ENCODE assay signal across 15 cellular contexts in genomic region chr5:124912653-124913328, GRCh38.
DNase-seq lines count a peak whose midpoint lies in the region; ATAC-seq and TF ChIP-seq lines count a peak whose summit lies in the region.
"Had no signal": no experiment of that assay in that cellular context is flagged by ENCODE, and none has a peak within 500 bp of the region (broad histone marks: within the 10 kb centered on the region; RNA-seq: fewer than 3 reads in every experiment).

No MANE protein-coding gene starts in this region.

- CTCF ChIA-PET in activated CD4-positive, alpha-beta T cell treated with anti-CD3 and anti-CD28 coated beads for 36 hours (lab: Charles Lee), result no interaction called here

- peak overlapping the region; percentile 63 for H2BK15ac ChIP-seq in neuronal stem cell (ENCODE audit: low read length)

- no peak overlapping the region for H3K4ac ChIP-seq in neuronal stem cell (ENCODE audit: low read length)

- H3K9me3 Mint-ChIP-seq in activated CD4-positive, alpha-beta T cell treated with anti-CD3 and anti-CD28 coated beads for 36 hours (ENCODE audit: low read depth), result no peaks in the 10 kb centered on the region
- H3K9me3 Mint-ChIP-seq: HFFc6 had no signal

- DNase-seq in G401 (ENCODE audit: low spot score), result peak; percentile 53
- peak; percentile 47 for DNase-seq in NOMO-1 treated with DMSO at 0.1 percent for 48 hours (lab: John Stamatoyannopoulos, UW; ENCODE audit: unreplicated experiment)
- peak; percentile 29 for DNase-seq in epithelial cell of esophagus (ENCODE audit: low read depth)
- no peak for DNase-seq in neuronal stem cell (ENCODE audit: low spot score)
- DNase-seq in NCI-H1092 treated with DMSO at 0.1 percent for 48 hours (lab: John Stamatoyannopoulos, UW), result no peak
- no peak for DNase-seq in effector memory CD4-positive, alpha-beta T cell
- DNase-seq in activated CD4-positive, alpha-beta T cell treated with anti-CD3 and anti-CD28 coated beads for 36 hours, result no peak
- DNase-seq: activated CD4-positive, alpha-beta T cell treated with anti-CD3 and anti-CD28 coated beads, Interleukin-2, amount 50 U/mL, for 1 hour; activated naive CD4-positive, alpha-beta T cell treated with anti-CD3 and anti-CD28 coated beads, Interleukin-2, amount 50 U/mL, for 16 hours; HFFc6; left cardiac atrium; NCI-H1436; NCI-H82; RPMI8226 had no signal

- POLR2A ChIA-PET in activated CD4-positive, alpha-beta T cell treated with anti-CD3 and anti-CD28 coated beads for 36 hours (lab: Charles Lee), result no interaction called here

- peak overlapping the region; percentile 84 for H3K18ac ChIP-seq in neuronal stem cell (ENCODE audit: low read length)

- no peak overlapping the region for H3K27ac Mint-ChIP-seq in activated CD4-positive, alpha-beta T cell treated with anti-CD3 and anti-CD28 coated beads for 36 hours
- H3K27ac Mint-ChIP-seq: HFFc6 had no signal

- H3K4me3 Mint-ChIP-seq in activated CD4-positive, alpha-beta T cell treated with anti-CD3 and anti-CD28 coated beads for 36 hours, result no peak overlapping the region
- H3K4me3 Mint-ChIP-seq: HFFc6 had no signal

- no peak for ATAC-seq in HG03108 (IDR thresholded peaks at IDR 0.05; ENCODE audit: unreplicated experiment)
- no peak for ATAC-seq in activated CD4-positive, alpha-beta T cell treated with anti-CD3 and anti-CD28 coated beads for 36 hours

- H2AK5ac ChIP-seq in neuronal stem cell (ENCODE audit: low read depth, low read length), result peak overlapping the region; percentile 77

- H3K27me3 ChIP-seq in neuronal stem cell (ENCODE audit: control insufficient read depth in 3 of 3, insufficient read depth in 3 of 3, low read depth in 1 of 3, low read length in 3 of 3), result no peaks in the 10 kb centered on the region
- no peaks in the 10 kb centered on the region for H3K27me3 ChIP-seq in effector memory CD4-positive, alpha-beta T cell (replicated peaks; ENCODE audit: control insufficient read depth, insufficient read depth, low read length, poor library complexity, severe bottlenecking)

- no peaks in the 10 kb centered on the region for H3K4me1 Mint-ChIP-seq in activated CD4-positive, alpha-beta T cell treated with anti-CD3 and anti-CD28 coated beads for 36 hours

- H3K79me1 ChIP-seq in neuronal stem cell (ENCODE audit: low read depth, low read length), result no peaks in the 10 kb centered on the region

- H3K27me3 Mint-ChIP-seq in activated CD4-positive, alpha-beta T cell treated with anti-CD3 and anti-CD28 coated beads for 36 hours, result peaks cover 2% of the 10 kb centered on the region

- peak overlapping the region; percentile 0 for H2BK120ac ChIP-seq in neuronal stem cell (ENCODE audit: low read depth, low read length)

- no peak overlapping the region for H3K23ac ChIP-seq in neuronal stem cell (ENCODE audit: low read depth, low read length, poor library complexity)

- in situ Hi-C loops in G401 (cut with HindIII; ENCODE audit: low sequenced_read_pairs), result no loop called here

- no peaks in the 10 kb centered on the region for H3K36me3 Mint-ChIP-seq in activated CD4-positive, alpha-beta T cell treated with anti-CD3 and anti-CD28 coated beads for 36 hours (ENCODE audit: low read depth)

- peaks cover 0 to 3% of the 10 kb centered on the region in 2 donors for H3K9me3 ChIP-seq in neuronal stem cell (replicated peaks in 1 of 2; ENCODE audit: control insufficient read depth in 2 of 2, insufficient read depth in 1 of 2, low read depth in 1 of 2, low read length in 2 of 2)
- no peaks in the 10 kb centered on the region for H3K9me3 ChIP-seq in effector memory CD4-positive, alpha-beta T cell (ENCODE audit: control insufficient read depth, low read length)

- peak overlapping the region; percentile 75 for H3K14ac ChIP-seq in neuronal stem cell (ENCODE audit: low read length)

- H3K4me3 ChIP-seq in epithelial cell of esophagus (ENCODE audit: low read length), result no peak overlapping the region
- no peak overlapping the region for H3K4me3 ChIP-seq in neuronal stem cell (ENCODE audit: low read length in 2 of 2)
- no peak overlapping the region for H3K4me3 ChIP-seq in effector memory CD4-positive, alpha-beta T cell (ENCODE audit: insufficient read depth, low read depth, low read length, poor library complexity, severe bottlenecking)

- no peak overlapping the region for H3K4me2 ChIP-seq in neuronal stem cell (ENCODE audit: insufficient read depth, low read length, poor library complexity, severe bottlenecking)

- H2AFZ ChIP-seq in neuronal stem cell (ENCODE audit: low read length), result no peak overlapping the region

- no peak overlapping the region for H3K27ac ChIP-seq in neuronal stem cell (replicated peaks; ENCODE audit: low read length)
- no peak overlapping the region for H3K27ac ChIP-seq in effector memory CD4-positive, alpha-beta T cell (ENCODE audit: insufficient read depth, low read length, poor library complexity, severe bottlenecking)

- intact Hi-C loops in activated CD4-positive, alpha-beta T cell treated with anti-CD3 and anti-CD28 coated beads for 36 hours (cut with DNase I, micrococcal nuclease), result no loop called here

- no peak overlapping the region for H3K9ac ChIP-seq in neuronal stem cell (ENCODE audit: low read depth, low read length, poor library complexity)

- no peak overlapping the region for H2BK5ac ChIP-seq in neuronal stem cell (ENCODE audit: low read length)

- H4K8ac ChIP-seq in neuronal stem cell (ENCODE audit: low read depth, low read length), result no peak overlapping the region

- no CpG with 5 or more reads among the region's 19 CpGs for WGBS in neuronal stem cell (ENCODE audit: extremely low coverage in 2 of 2, insufficient read length in 2 of 2, insufficient replicate concordance in 1 of 2), 2 donors

- H4K91ac ChIP-seq in neuronal stem cell (ENCODE audit: low read depth, low read length, poor library complexity), result no peak overlapping the region

- TF ChIP-seq CTCF in epithelial cell of esophagus (IDR thresholded peaks at IDR 0.05; ENCODE audit: insufficient read depth, low read depth, low read length, missing control alignments), result no peak

- H3K36me3 ChIP-seq in neuronal stem cell (replicated peaks in 1 of 2; ENCODE audit: control insufficient read depth in 2 of 2, insufficient read depth in 2 of 2, low read length in 2 of 2), result no peaks in the 10 kb centered on the region
- H3K36me3 ChIP-seq in effector memory CD4-positive, alpha-beta T cell (ENCODE audit: control insufficient read depth, insufficient read depth, low read length), result no peaks in the 10 kb centered on the region

- H2BK12ac ChIP-seq in neuronal stem cell (ENCODE audit: low read length), result no peak overlapping the region

- peaks cover 6 to 15% of the 10 kb centered on the region in 2 donors for H3K4me1 ChIP-seq in neuronal stem cell (ENCODE audit: control insufficient read depth in 2 of 2, insufficient read depth in 1 of 2, low read depth in 1 of 2, low read length in 2 of 2)
- no peaks in the 10 kb centered on the region for H3K4me1 ChIP-seq in effector memory CD4-positive, alpha-beta T cell (ENCODE audit: control insufficient read depth, insufficient read depth, low read length, poor library complexity, severe bottlenecking)

Comparison
In these comparisons a context has a peak if more than half of its experiments do, and no peak if none do; other contexts are left out.
1. DNase-seq: peak in G401 (single experiment), NOMO-1 treated with DMSO at 0.1 percent for 48 hours (single experiment) and epithelial cell of esophagus (single experiment); none in neuronal stem cell (single experiment), NCI-H1092 treated with DMSO at 0.1 percent for 48 hours (single experiment), effector memory CD4-positive, alpha-beta T cell (0 of 3) and activated CD4-positive, alpha-beta T cell treated with anti-CD3 and anti-CD28 coated beads for 36 hours (single experiment).